In genomic region chr10:38390725-38391124, GRCh38 we compare ENCODE assay signal across 8 cellular contexts.
A peak's percentile ranks its signal among the peaks of the same experiment; 100 is the strongest.
DNase-seq lines count a peak whose midpoint lies in the region; ATAC-seq and TF ChIP-seq lines count a peak whose summit lies in the region.
"Not testable (repeated sequence)": the region's sequence is repeated elsewhere in the genome, so short reads cannot be mapped to it uniquely, and the experiment has no call there.

No MANE protein-coding gene starts in this region.

- not testable (repeated sequence) for H3K9me3 ChIP-seq in transverse colon

- H3K27ac ChIP-seq in transverse colon, result not testable (repeated sequence)

- not testable (repeated sequence) for H3K27me3 Mint-ChIP-seq in memory B cell

- DNase-seq in DMS53 (lab: John Stamatoyannopoulos, UW) (peak; percentile 56), KBM-7 (peak; percentile 41), RPMI7951 (ENCODE audit: low read depth) (peak; percentile 13), activated gamma-delta T cell treated with Interleukin-2 at 50 U/mL for 16 hours (peak; percentile 10), memory B cell (ENCODE audit: low spot score in 2 of 2) (peak; percentile 50 to 57)
- not testable (repeated sequence) for DNase-seq in epithelial cell of proximal tubule (ENCODE audit: low read depth); transverse colon

- H3K9me3 Mint-ChIP-seq in memory B cell, result not testable (repeated sequence)

- not testable (repeated sequence) for TF ChIP-seq POLR2A in transverse colon (IDR thresholded peaks at IDR 0.05)

- 80 to 100% methylated on average over 1 to 3 of the region's 3 CpGs for WGBS in transverse colon (ENCODE audit: low coverage in 1 of 2), 2 donors

- not testable (repeated sequence) for H3K36me3 ChIP-seq in transverse colon

- TF ChIP-seq CTCF in epithelial cell of proximal tubule (conservative IDR thresholded peaks at IDR 0.05; ENCODE audit: low read depth, low read length), result peak; percentile 47
- TF ChIP-seq CTCF in transverse colon (IDR thresholded peaks at IDR 0.05), result peak in 3 of 5 experiments; percentile 16 to 29 (median 27)

- TF ChIP-seq EP300 in transverse colon (IDR thresholded peaks at IDR 0.05; ENCODE audit: low read depth), result not testable (repeated sequence)

- H3K36me3 Mint-ChIP-seq in memory B cell, result not testable (repeated sequence)

- peak overlapping the region; percentile 21 for H3K27ac Mint-ChIP-seq in memory B cell

- intact Hi-C loops in transverse colon (cut with DNase I; ENCODE audit: low total_unique reads), result not testable (repeated sequence)

- not testable (repeated sequence) for H3K27me3 ChIP-seq in transverse colon

- H3K4me3 Mint-ChIP-seq in memory B cell, result peak overlapping the region; percentile 62

- in situ Hi-C loops in KBM-7 (cut with MboI; ENCODE audit: low pct_unique_long_range_greater_than_20kb, low sequenced_read_pairs); transverse colon (cut with MboI; ENCODE audit: low pct_ligation_motif_present in 1 of 4, low pct_unique_long_range_greater_than_20kb in 1 of 4, low sequenced_read_pairs in 3 of 4): not testable (repeated sequence)

- H3K4me3 ChIP-seq in epithelial cell of proximal tubule (ENCODE audit: low read depth, low read length); transverse colon: not testable (repeated sequence)

- H3K4me1 Mint-ChIP-seq in memory B cell, result not testable (repeated sequence)

- peak; percentile 60 for ATAC-seq in GM21360 (IDR thresholded peaks at IDR 0.05; ENCODE audit: unreplicated experiment)
- ATAC-seq in memory B cell (ENCODE audit: low read depth), result peak; percentile 37

- H3K4me1 ChIP-seq in transverse colon, result not testable (repeated sequence)
